Comparison of ENCODE assay signal across 25 cellular contexts in genomic region chr3:28598165-28598564, GRCh38.
"Had no signal": no experiment of that assay in that cellular context is flagged by ENCODE, and none has a peak within 500 bp of the region (broad histone marks: within the 10 kb centered on the region; RNA-seq: fewer than 3 reads in every experiment).

No MANE protein-coding gene starts in this region.

- FAIRE-seq: K562 had no signal

- H3K27ac ChIP-seq: ascending aorta, WERI-Rb-1 had no signal

- H3K4me3 ChIP-seq: ascending aorta, K562 had no signal

- H3K4me1 ChIP-seq: ascending aorta had no signal

- H3K9me3 ChIP-seq: ascending aorta had no signal

- H3K27me3 ChIP-seq: ascending aorta had no signal

- DNase-seq: activated CD4-positive, alpha-beta T cell treated with anti-CD3 and anti-CD28 coated beads for 1 hour; activated CD4-positive, alpha-beta T cell treated with anti-CD3 and anti-CD28 coated beads for 48 hours; activated CD4-positive, CD25-positive, alpha-beta regulatory T cell; activated CD8-positive, alpha-beta T cell treated with anti-CD3 and anti-CD28 coated beads for 36 hours; activated effector memory CD4-positive, alpha-beta T cell treated with anti-CD3 and anti-CD28 coated beads, Interleukin-2, amount 50 U/mL, for 16 hours; activated naive CD4-positive, alpha-beta T cell; activated naive CD4-positive, alpha-beta T cell treated with anti-CD3 and anti-CD28 coated beads, Interleukin-2, amount 50 U/mL, for 16 hours; activated naive CD8-positive, alpha-beta T cell treated with anti-CD3 and anti-CD28 coated beads for 36 hours; activated T-cell treated with anti-CD3 and anti-CD28 coated beads, Interleukin-2, amount 50 U/mL, for 1 hour; activated T-cell treated with anti-CD3 and anti-CD28 coated beads, Interleukin-2, amount 50 U/mL, for 72 hours; amniotic stem cell; caudate nucleus; cerebellar nuclear complex; NCI-H1105; NCI-H1417 treated with DMSO at 0.1 percent for 48 hours; NCI-H187 treated with DMSO at 0.1 percent for 48 hours; NCI-H2081; NCI-H2227 treated with DMSO at 0.1 percent for 48 hours; NCI-H524 treated with DMSO at 0.1 percent for 48 hours; SIG-M5; SW 1271; T1000; WERI-Rb-1 had no signal

- H3K36me3 ChIP-seq: ascending aorta, WERI-Rb-1 had no signal
